Comparison of ENCODE assay signal across 7 cellular contexts in the genomic region with DNA sequence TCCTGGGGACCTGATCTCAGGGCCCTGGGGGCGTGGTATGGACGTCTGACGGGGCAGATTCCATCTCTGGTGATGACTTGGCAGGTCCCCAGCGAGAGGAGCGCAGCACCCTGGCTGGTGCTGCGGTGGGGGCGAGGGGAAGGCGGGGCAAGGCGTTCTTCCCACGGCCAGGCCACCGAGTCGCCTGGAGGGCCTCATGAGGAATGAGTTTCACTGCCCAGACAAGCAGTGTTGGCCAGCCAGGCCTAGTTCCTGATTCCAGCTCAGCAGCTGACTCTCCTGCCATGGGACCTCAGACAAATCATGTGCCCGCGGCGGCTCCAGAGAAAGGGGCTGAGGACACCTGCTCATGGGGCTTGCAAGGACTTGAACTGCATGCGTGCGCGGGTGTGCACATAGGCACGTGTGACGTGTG. TPM values are rescaled to one million over a fixed set of nuclear protein-coding genes. Genes with fewer than 3 reads are reported as not detected.
A peak's percentile ranks its signal among the peaks of the same experiment; 100 is the strongest.
DNase-seq lines count a peak whose midpoint lies in the region; ATAC-seq, FAIRE-seq and TF ChIP-seq lines count a peak whose summit lies in the region.
"Not testable (repeated sequence)": the region's sequence is repeated elsewhere in the genome, so short reads cannot be mapped to it uniquely, and the experiment has no call there.

No MANE protein-coding gene starts in this region.

- H3K9me3 ChIP-seq in heart right ventricle, pancreas: not testable (repeated sequence)

- not testable (repeated sequence) for H3K27me3 Mint-ChIP-seq in activated B cell treated with CpG ODN at 0.5 μM for 24 hours

- H3K4me3 ChIP-seq in heart right ventricle, pancreas: not testable (repeated sequence)

- H3K27ac Mint-ChIP-seq in activated B cell treated with CpG ODN at 0.5 μM for 24 hours: not testable (repeated sequence)

- not testable (repeated sequence) for H3K4me1 ChIP-seq in heart right ventricle, pancreas

- not testable (repeated sequence) for H3K36me3 ChIP-seq in heart right ventricle, pancreas

- not testable (repeated sequence) for H3K27me3 ChIP-seq in heart right ventricle, pancreas

- not testable (repeated sequence) for H3K4me1 Mint-ChIP-seq in activated B cell treated with CpG ODN at 0.5 μM for 24 hours

- FAIRE-seq in pancreas (lab: Jason Lieb, UNC): not testable (repeated sequence)

- no CpG with 5 or more reads among the region's 20 CpGs for WGBS in heart right ventricle, 2 donors
- no CpG with 5 or more reads among the region's 20 CpGs for WGBS in pancreas, 2 donors

- not testable (repeated sequence) for H3K9me3 Mint-ChIP-seq in activated B cell treated with CpG ODN at 0.5 μM for 24 hours

- not testable (repeated sequence) for H3K36me3 Mint-ChIP-seq in activated B cell treated with CpG ODN at 0.5 μM for 24 hours (ENCODE audit: low read depth)

- not testable (repeated sequence) for H3K4me3 Mint-ChIP-seq in activated B cell treated with CpG ODN at 0.5 μM for 24 hours

- not testable (repeated sequence) for DNase-seq in activated B cell treated with CpG ODN at 0.5 μM for 24 hours, heart right ventricle, pancreas

- ATAC-seq in GM18909 (IDR thresholded peaks at IDR 0.05; ENCODE audit: poor library complexity, unreplicated experiment) (peak; percentile 26), GM21576 (IDR thresholded peaks at IDR 0.05; ENCODE audit: unreplicated experiment) (peak; percentile 32), HG02870 (IDR thresholded peaks at IDR 0.05; ENCODE audit: unreplicated experiment) (peak; percentile 16), HG03280 (IDR thresholded peaks at IDR 0.05; ENCODE audit: unreplicated experiment) (peak; percentile 13), activated B cell treated with CpG ODN at 0.5 μM for 24 hours (ENCODE audit: low read depth) (peak; percentile 18), heart right ventricle (peak; percentile 56 to 79 (median 67)), pancreas (peak in 3 of 4 donors; percentile 21 to 69 (median 60))

- not testable (repeated sequence) for H3K27ac ChIP-seq in heart right ventricle, pancreas

- intact Hi-C loops in activated B cell treated with CpG ODN at 0.5 μM for 24 hours (cut with micrococcal nuclease); heart right ventricle (cut with DNase I); pancreas (cut with DNase I): not testable (repeated sequence)

- CTCF ChIA-PET in activated B cell treated with CpG ODN at 0.5 μM for 24 hours (lab: Charles Lee): not testable (repeated sequence)

- not testable (repeated sequence) for TF ChIP-seq CTCF in activated B cell treated with CpG ODN at 0.5 μM for 24 hours (IDR thresholded peaks at IDR 0.05); heart right ventricle (IDR thresholded peaks at IDR 0.05); pancreas (IDR thresholded peaks at IDR 0.05)

- POLR2A ChIA-PET in activated B cell treated with CpG ODN at 0.5 μM for 24 hours (lab: Charles Lee): not testable (repeated sequence)

RNA-seq across cellular contexts. Expression of a gene that starts 21.3 kb away (rescaled TPM):
- total RNA-seq in activated B cell treated with CpG ODN at 0.5 μM for 24 hours (16.7 and 18.9 TPM in 2 replicates), heart right ventricle (100 to 1,000 TPM in 4 of 10 donors, 10 to 100 TPM in 5, 1 to 10 TPM in 1; 8.2 to 310 (median 20.2) TPM), pancreas (10 to 100 TPM in 1 of 6 donors, 1 to 10 TPM in 5; 4.2 to 10.0 (median 5.9) TPM)
- polyA plus RNA-seq in heart right ventricle (100 to 1,000 TPM in 1 of 2 donors, 10 to 100 TPM in 1; 15.9 to 116 TPM), pancreas (1 to 10 TPM; 4.6 to 6.0 TPM)

RNA-seq across cellular contexts. Expression of a gene that starts 47.6 kb away (rescaled TPM):
- total RNA-seq in activated B cell treated with CpG ODN at 0.5 μM for 24 hours (8.7 and 11.8 TPM in 2 replicates), heart right ventricle (10 to 100 TPM in 1 of 10 donors, 1 to 10 TPM in 8, not detected in 1; 1.0 to 14.8 (median 6.5) TPM), pancreas (1 to 10 TPM in 5 of 6 donors, under 1 TPM in 1; 0.87 to 5.8 (median 2.2) TPM)
- polyA plus RNA-seq in heart right ventricle (1 to 10 TPM; 2.3 to 5.4 TPM), pancreas (10 to 100 TPM in 1 of 2 donors, 1 to 10 TPM in 1; 5.6 to 10.5 TPM)

Comparison
In these comparisons a context has a peak if more than half of its experiments do, and no peak if none do; other contexts are left out.
1. ATAC-seq: peak in every context shown above with its lines; median percentile 67 in heart right ventricle; 60 in pancreas; 32 in GM21576; 26 in GM18909; 18 in activated B cell treated with CpG ODN at 0.5 μM for 24 hours; 16 in HG02870; 13 in HG03280.